ENCODE assay signal across 32 cellular contexts in the genomic region with DNA sequence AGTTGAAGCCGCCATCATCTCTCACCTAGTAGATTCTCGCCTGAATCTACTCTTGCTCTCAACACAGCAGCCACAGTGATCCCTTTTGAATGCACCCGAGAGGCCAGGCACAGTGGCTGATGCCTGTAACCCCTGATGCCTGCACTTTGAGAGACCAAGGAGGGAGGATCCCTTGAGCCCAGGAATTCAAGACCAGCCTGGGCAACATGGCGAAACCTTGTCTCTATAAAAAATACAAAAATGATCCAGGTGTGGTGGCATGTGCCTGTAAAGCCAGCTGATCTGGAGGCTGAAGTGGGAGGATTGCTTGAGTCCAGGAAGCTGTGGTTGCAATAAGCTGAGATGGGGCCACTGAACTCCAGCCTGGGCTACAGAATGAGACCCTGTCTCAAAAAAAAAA.
"Had no signal": no experiment of that assay in that cellular context is flagged by ENCODE, and none has a peak within 500 bp of the region (broad histone marks: within the 10 kb centered on the region; RNA-seq: fewer than 3 reads in every experiment).

No MANE protein-coding gene starts in this region.

- H3K9me3 ChIP-seq: SJCRH30 had no signal

- H3K27me3 Mint-ChIP-seq: activated CD4-positive, alpha-beta memory T cell treated with anti-CD3 and anti-CD28 coated beads, Interleukin-2, amount 10 ng/mL, durations not matched to agents 7 days and 5 days; activated naive CD4-positive, alpha-beta T cell treated with anti-CD3 and anti-CD28 coated beads, Interleukin-2, amount 10 ng/mL, durations not matched to agents 7 days and 5 days; activated naive CD8-positive, alpha-beta T cell; activated naive CD8-positive, alpha-beta T cell treated with anti-CD3 and anti-CD28 coated beads, Interleukin-2, amount 50 U/mL, for 24 hours; central memory CD8-positive, alpha-beta T cell had no signal

- H3K36me3 ChIP-seq: brain microvascular endothelial cell, SJCRH30, WERI-Rb-1 had no signal

- H3K27ac ChIP-seq: brain microvascular endothelial cell, RWPE1, SJCRH30, SK-N-MC, WERI-Rb-1 had no signal

- H3K27ac Mint-ChIP-seq: activated CD4-positive, alpha-beta memory T cell treated with anti-CD3 and anti-CD28 coated beads, Interleukin-2, amount 10 ng/mL, durations not matched to agents 7 days and 5 days; activated naive CD4-positive, alpha-beta T cell treated with anti-CD3 and anti-CD28 coated beads, Interleukin-2, amount 10 ng/mL, durations not matched to agents 7 days and 5 days; activated naive CD8-positive, alpha-beta T cell; activated naive CD8-positive, alpha-beta T cell treated with anti-CD3 and anti-CD28 coated beads, Interleukin-2, amount 50 U/mL, for 24 hours had no signal

- H3K4me3 ChIP-seq: SJCRH30, SK-N-MC had no signal

- DNase-seq: activated CD4-positive, alpha-beta memory T cell treated with anti-CD3 and anti-CD28 coated beads, Interleukin-2, amount 10 ng/mL, durations not matched to agents 7 days and 5 days; activated CD4-positive, alpha-beta T cell treated with anti-CD3 and anti-CD28 coated beads for 1 hour; activated CD4-positive, alpha-beta T cell treated with anti-CD3 and anti-CD28 coated beads for 48 hours; activated CD4-positive, CD25-positive, alpha-beta regulatory T cell; activated effector memory CD4-positive, alpha-beta T cell treated with Interleukin-2 at 50 U/mL for 16 hours; activated naive CD4-positive, alpha-beta T cell treated with anti-CD3 and anti-CD28 coated beads, Interleukin-2, amount 10 ng/mL, durations not matched to agents 7 days and 5 days; activated naive CD8-positive, alpha-beta T cell treated with anti-CD3 and anti-CD28 coated beads, Interleukin-2, amount 50 U/mL, for 24 hours; activated T-cell treated with anti-CD3 and anti-CD28 coated beads, Interleukin-2, amount 50 U/mL, for 4 hours; anterior cingulate cortex; brain microvascular endothelial cell; KG1; MM.1S; MV-4-11; NCI-H1092; NCI-H146; NCI-H187; NCI-H2029 treated with DMSO at 0.1 percent for 48 hours; NCI-H2107; NCI-H2171; NCI-H510A; NCI-H526; NCI-H748 treated with DMSO at 0.1 percent for 48 hours; NK-92 treated with Interleukin-12 subunit alpha and Interleukin-12 subunit beta, amount 100 ng/mL, for 24 hours; PC-3; Right ventricle myocardium superior; SJCRH30; T1000; WERI-Rb-1 had no signal

- H3K27me3 ChIP-seq: brain microvascular endothelial cell, SJCRH30 had no signal

- H3K9me3 Mint-ChIP-seq: activated CD4-positive, alpha-beta memory T cell treated with anti-CD3 and anti-CD28 coated beads, Interleukin-2, amount 10 ng/mL, durations not matched to agents 7 days and 5 days; activated naive CD4-positive, alpha-beta T cell treated with anti-CD3 and anti-CD28 coated beads, Interleukin-2, amount 10 ng/mL, durations not matched to agents 7 days and 5 days; activated naive CD8-positive, alpha-beta T cell treated with anti-CD3 and anti-CD28 coated beads, Interleukin-2, amount 50 U/mL, for 24 hours; activated T-cell treated with anti-CD3 and anti-CD28 coated beads, Interleukin-2, amount 50 U/mL, for 4 hours; central memory CD8-positive, alpha-beta T cell had no signal

- H3K4me3 Mint-ChIP-seq: activated CD4-positive, alpha-beta memory T cell treated with anti-CD3 and anti-CD28 coated beads, Interleukin-2, amount 10 ng/mL, durations not matched to agents 7 days and 5 days; activated naive CD4-positive, alpha-beta T cell treated with anti-CD3 and anti-CD28 coated beads, Interleukin-2, amount 10 ng/mL, durations not matched to agents 7 days and 5 days; activated naive CD8-positive, alpha-beta T cell; activated naive CD8-positive, alpha-beta T cell treated with anti-CD3 and anti-CD28 coated beads, Interleukin-2, amount 50 U/mL, for 24 hours; activated T-cell treated with anti-CD3 and anti-CD28 coated beads, Interleukin-2, amount 50 U/mL, for 4 hours; central memory CD8-positive, alpha-beta T cell had no signal
